Comparison of ENCODE assay signal across 22 cellular contexts in genomic region chr17:59796785-59797205, GRCh38.
DNase-seq lines count a peak whose midpoint lies in the region; ATAC-seq and TF ChIP-seq lines count a peak whose summit lies in the region.
"Had no signal": no experiment of that assay in that cellular context is flagged by ENCODE, and none has a peak within 500 bp of the region (broad histone marks: within the 10 kb centered on the region; RNA-seq: fewer than 3 reads in every experiment).

No MANE protein-coding gene starts in this region.

- H3K4me3 ChIP-seq in BLaER1 = no peak overlapping the region
- no peak overlapping the region for H3K4me3 ChIP-seq in Karpas-422 (ENCODE audit: low read length)
- H3K4me3 ChIP-seq in lower lobe of right lung = no peak overlapping the region
- H3K4me3 ChIP-seq: GM23338, hepatocyte, lung, ovary had no signal

- H3K9me3 Mint-ChIP-seq in brain (no peaks in the 10 kb centered on the region), mesothelial cell of epicardium (no peaks in the 10 kb centered on the region)
- H3K9me3 Mint-ChIP-seq: activated B cell treated with CpG ODN at 0.5 μM for 24 hours; activated naive CD8-positive, alpha-beta T cell treated with anti-CD3 and anti-CD28 coated beads for 36 hours; CD8-positive, alpha-beta memory T cell; GM23338; T-helper 2 cell treated with Interferon-gamma antibody and Interleukin-4, amounts not matched to agents 5 μg/mL and 100 μg/mL, for 36 hours had no signal

- no peaks in the 10 kb centered on the region for H3K9me2 ChIP-seq in Karpas-422 (replicated peaks; ENCODE audit: insufficient read depth, low read length)

- no peak overlapping the region for H2AFZ ChIP-seq in Karpas-422 (ENCODE audit: low read length)
- H2AFZ ChIP-seq: GM23338, hepatocyte had no signal

- ATAC-seq in HG03196 (IDR thresholded peaks at IDR 0.05; ENCODE audit: unreplicated experiment) = no peak
- no peak for ATAC-seq in lower lobe of right lung
- ATAC-seq: activated CD8-positive, alpha-beta T cell treated with anti-CD3 and anti-CD28 coated beads, Interleukin-2, amount 10 ng/mL, durations not matched to agents 7 days and 5 days; foreskin keratinocyte; GM23338; PC-3; sciatic nerve had no signal

- no peak for TF ChIP-seq CTCF in brain (conservative IDR thresholded peaks at IDR 0.05)
- no peak for TF ChIP-seq CTCF in mesothelial cell of epicardium (IDR thresholded peaks at IDR 0.05; ENCODE audit: unreplicated experiment)
- TF ChIP-seq CTCF in GM10266 (IDR thresholded peaks at IDR 0.05; ENCODE audit: control insufficient read depth, insufficient read depth, low read depth, missing control alignments) = no peak
- TF ChIP-seq CTCF in lower lobe of right lung (IDR thresholded peaks at IDR 0.05) = no peak

- H3K36me3 Mint-ChIP-seq in brain = peaks cover 36% of the 10 kb centered on the region
- H3K36me3 Mint-ChIP-seq in mesothelial cell of epicardium = peaks cover 8% of the 10 kb centered on the region

- H3K9me3 ChIP-seq in BLaER1 (no peaks in the 10 kb centered on the region), Karpas-422 (ENCODE audit: low read length) (no peaks in the 10 kb centered on the region), lower lobe of right lung (no peaks in the 10 kb centered on the region)
- H3K9me3 ChIP-seq: ovary had no signal

- peak; percentile 12 for DNase-seq in Karpas-422
- DNase-seq in mesothelial cell of epicardium (ENCODE audit: low spot score in 2 of 2, unreplicated experiment in 2 of 2) = no peak
- no peak for DNase-seq in GM10266 (ENCODE audit: extremely low spot score)
- DNase-seq in lower lobe of right lung = no peak
- DNase-seq: activated B cell treated with CpG ODN at 0.5 μM for 24 hours; activated CD8-positive, alpha-beta T cell treated with anti-CD3 and anti-CD28 coated beads, Interleukin-2, amount 10 ng/mL, durations not matched to agents 7 days and 5 days; activated naive CD8-positive, alpha-beta T cell treated with anti-CD3 and anti-CD28 coated beads for 36 hours; CD8-positive, alpha-beta memory T cell; foreskin keratinocyte; GF-D8; NCI-H146; NCI-H748 treated with DMSO at 0.1 percent for 48 hours; ovary; PC-3 had no signal

- H3K27me3 ChIP-seq in BLaER1 (no peaks in the 10 kb centered on the region), Karpas-422 (ENCODE audit: low read length) (no peaks in the 10 kb centered on the region), lower lobe of right lung (ENCODE audit: low read depth) (no peaks in the 10 kb centered on the region)
- H3K27me3 ChIP-seq: foreskin keratinocyte, hepatocyte, ovary had no signal

- H3K4me1 Mint-ChIP-seq in brain (no peaks in the 10 kb centered on the region), mesothelial cell of epicardium (peaks cover 7% of the 10 kb centered on the region)
- H3K4me1 Mint-ChIP-seq: GM23338 had no signal

- H3K4me1 ChIP-seq in BLaER1 (peaks cover 21% of the 10 kb centered on the region), Karpas-422 (ENCODE audit: low read length) (no peaks in the 10 kb centered on the region), lower lobe of right lung (peaks cover 10% of the 10 kb centered on the region)
- H3K4me1 ChIP-seq: foreskin keratinocyte had no signal

- H3K4me2 ChIP-seq in BLaER1 = peak overlapping the region; percentile 28; the same call in 1 of the 2 replicates
- H3K4me2 ChIP-seq in Karpas-422 (ENCODE audit: low read depth, low read length, poor library complexity, severe bottlenecking) = no peak overlapping the region
- H3K4me2 ChIP-seq: GM23338, hepatocyte had no signal

- no peak overlapping the region for H3K27ac ChIP-seq in BLaER1
- no peak overlapping the region for H3K27ac ChIP-seq in Karpas-422 (ENCODE audit: low read length)
- H3K27ac ChIP-seq in lower lobe of right lung = no peak overlapping the region
- H3K27ac ChIP-seq: foreskin keratinocyte, hepatocyte, ovary had no signal

- intact Hi-C loops in lower lobe of right lung (cut with DNase I) = no loop called here

- H3K4me3 Mint-ChIP-seq in brain (no peak overlapping the region), mesothelial cell of epicardium (no peak overlapping the region)
- H3K4me3 Mint-ChIP-seq: activated B cell treated with CpG ODN at 0.5 μM for 24 hours; activated CD8-positive, alpha-beta T cell treated with anti-CD3 and anti-CD28 coated beads, Interleukin-2, amount 10 ng/mL, durations not matched to agents 7 days and 5 days; activated naive CD8-positive, alpha-beta T cell treated with anti-CD3 and anti-CD28 coated beads for 36 hours; CD8-positive, alpha-beta memory T cell; GM23338; T-helper 2 cell treated with Interferon-gamma antibody and Interleukin-4, amounts not matched to agents 5 μg/mL and 100 μg/mL, for 36 hours had no signal

- H3K27me3 Mint-ChIP-seq in brain (no peaks in the 10 kb centered on the region), mesothelial cell of epicardium (ENCODE audit: low read depth) (no peaks in the 10 kb centered on the region)
- H3K27me3 Mint-ChIP-seq: activated B cell treated with CpG ODN at 0.5 μM for 24 hours; activated naive CD8-positive, alpha-beta T cell treated with anti-CD3 and anti-CD28 coated beads for 36 hours; CD8-positive, alpha-beta memory T cell had no signal

- H3K36me3 ChIP-seq in BLaER1 (peaks cover 27% of the 10 kb centered on the region), Karpas-422 (ENCODE audit: insufficient read depth, low read length) (peaks cover 4% of the 10 kb centered on the region; the same call in 1 of the 2 replicates), lower lobe of right lung (no peaks in the 10 kb centered on the region)
- H3K36me3 ChIP-seq: ovary had no signal

- H3K79me2 ChIP-seq in Karpas-422 (ENCODE audit: low read length) = 0 out of 2 replicates have a peak, but pooled peaks cover 3% of the 10 kb centered on the region
- H3K79me2 ChIP-seq: hepatocyte had no signal

- H3K27ac Mint-ChIP-seq in brain (peak overlapping the region in 4 of 5 experiments; percentile 39 to 91 (median 49)), mesothelial cell of epicardium (peak overlapping the region; percentile 44)
- H3K27ac Mint-ChIP-seq: activated B cell treated with CpG ODN at 0.5 μM for 24 hours; activated CD8-positive, alpha-beta T cell treated with anti-CD3 and anti-CD28 coated beads, Interleukin-2, amount 10 ng/mL, durations not matched to agents 7 days and 5 days; activated naive CD8-positive, alpha-beta T cell treated with anti-CD3 and anti-CD28 coated beads for 36 hours; GM23338; T-helper 2 cell treated with Interferon-gamma antibody and Interleukin-4, amounts not matched to agents 5 μg/mL and 100 μg/mL, for 36 hours had no signal

- no peak overlapping the region for H3K9ac ChIP-seq in BLaER1
- H3K9ac ChIP-seq in Karpas-422 (ENCODE audit: low read length) = no peak overlapping the region

- H4K20me1 ChIP-seq in BLaER1 (no peaks in the 10 kb centered on the region), Karpas-422 (ENCODE audit: insufficient read depth, low read depth, low read length) (no peaks in the 10 kb centered on the region)
